ENCODE assay signal across 21 cellular contexts in the genomic region with DNA sequence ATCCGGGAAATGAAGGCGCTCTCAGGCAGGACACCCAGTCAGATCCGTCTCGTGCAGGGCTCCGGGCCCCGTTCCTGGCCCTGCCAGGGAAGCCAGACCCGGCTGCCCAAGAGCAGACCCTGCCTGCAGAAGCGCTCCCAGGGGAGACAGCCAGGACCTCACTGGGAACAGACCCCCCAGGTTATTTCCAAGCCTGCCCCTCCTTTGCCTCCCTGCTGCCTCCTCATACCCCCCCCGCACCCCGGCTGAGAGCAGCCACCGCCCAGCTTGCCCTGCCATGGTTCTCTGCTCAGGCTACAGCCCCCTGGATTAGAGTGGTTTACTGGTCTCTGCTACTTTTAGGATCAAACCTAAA. TPM values are rescaled to one million over a fixed set of nuclear protein-coding genes. Genes with fewer than 3 reads are reported as not detected.
DNase-seq lines count a peak whose midpoint lies in the region; ATAC-seq and TF ChIP-seq lines count a peak whose summit lies in the region.
"Had no signal": no experiment of that assay in that cellular context is flagged by ENCODE, and none has a peak within 500 bp of the region (broad histone marks: within the 10 kb centered on the region; RNA-seq: fewer than 3 reads in every experiment).

No MANE protein-coding gene starts in this region.

- DNase-seq in BE2C: peak; percentile 67
- DNase-seq in adrenal gland: no peak
- no peak for DNase-seq in right lobe of liver
- no peak for DNase-seq in activated CD8-positive, alpha-beta memory T cell treated with anti-CD3 and anti-CD28 coated beads for 24 hours
- DNase-seq in anterior cingulate cortex (lab: John Stamatoyannopoulos, UW): no peak
- no peak for DNase-seq in inferior parietal cortex (ENCODE audit: extremely low spot score)
- DNase-seq: activated gamma-delta T cell treated with Interleukin-2 at 50 U/mL for 16 hours; activated T-cell treated with anti-CD3 and anti-CD28 coated beads, Interleukin-2, amount 50 U/mL, for 1 hour; Caco-2; DMS79 treated with DMSO at 0.1 percent for 48 hours; Karpas-422; naive thymus-derived CD4-positive, alpha-beta T cell; NCI-H510A treated with DMSO at 0.1 percent for 48 hours; NK-92 treated with Interleukin-12 subunit alpha and Interleukin-12 subunit beta, amount 100 ng/mL, for 24 hours; Peyer's patch had no signal

- no peak for TF ChIP-seq CTCF in BE2C (IDR thresholded peaks at IDR 0.05; ENCODE audit: low read depth, low read length)
- TF ChIP-seq CTCF in adrenal gland (IDR thresholded peaks at IDR 0.05): no peak
- no peak for TF ChIP-seq CTCF in right lobe of liver (IDR thresholded peaks at IDR 0.05)

- peak overlapping the region in 3 of 5 donors; percentile 79 to 89 (median 80) for H3K27ac ChIP-seq in adrenal gland
- peak overlapping the region in 2 of 3 donors; percentile 63 to 84 for H3K27ac ChIP-seq in right lobe of liver
- peak overlapping the region; percentile 67 for H3K27ac ChIP-seq in rectal smooth muscle tissue (ENCODE audit: low read depth, low read length)

- H3K27me3 ChIP-seq in BE2C (no peaks in the 10 kb centered on the region), adrenal gland (no peaks in the 10 kb centered on the region), right lobe of liver (no peaks in the 10 kb centered on the region), rectal smooth muscle tissue (ENCODE audit: control insufficient read depth, insufficient read depth, low read length) (no peaks in the 10 kb centered on the region)
- H3K27me3 ChIP-seq: Peyer's patch had no signal

- 72 to 84% (median 81%) methylated on average over 6 to 11 of the region's 11 CpGs for WGBS in adrenal gland, 4 donors
- no CpG with 5 or more reads among the region's 11 CpGs for WGBS in right lobe of liver (ENCODE audit: insufficient coverage, low coverage, low lambda C conversion rate, missing lambda C conversion rate)

- peaks cover 37% of the 10 kb centered on the region for H3K4me1 ChIP-seq in BE2C
- peaks cover 26 to 35% of the 10 kb centered on the region in 2 donors for H3K4me1 ChIP-seq in adrenal gland (replicated peaks in 1 of 2)
- H3K4me1 ChIP-seq in right lobe of liver: peaks cover 0 to 55% (median 24%) of the 10 kb centered on the region in 4 donors
- peaks cover 27% of the 10 kb centered on the region for H3K4me1 ChIP-seq in rectal smooth muscle tissue (ENCODE audit: control insufficient read depth, insufficient read depth, low read length)

- H3K4me3 ChIP-seq in BE2C (ENCODE audit: low read depth, low read length) (no peak overlapping the region), adrenal gland (no peak overlapping the region), right lobe of liver (no peak overlapping the region), rectal smooth muscle tissue (ENCODE audit: low read length) (no peak overlapping the region)
- H3K4me3 ChIP-seq: Peyer's patch had no signal

- H3K9ac ChIP-seq in rectal smooth muscle tissue (ENCODE audit: low read length): no peak overlapping the region

- TF ChIP-seq POLR2A in adrenal gland (IDR thresholded peaks at IDR 0.05) (no peak), right lobe of liver (IDR thresholded peaks at IDR 0.05) (no peak)

- no peaks in the 10 kb centered on the region for H3K9me3 ChIP-seq in BE2C
- H3K9me3 ChIP-seq in adrenal gland (replicated peaks in 1 of 3): no peaks in the 10 kb centered on the region
- H3K9me3 ChIP-seq in right lobe of liver: no peaks in the 10 kb centered on the region
- H3K9me3 ChIP-seq: Caco-2, Peyer's patch had no signal

- H3K36me3 ChIP-seq in BE2C (no peaks in the 10 kb centered on the region), adrenal gland (replicated peaks in 1 of 2) (no peaks in the 10 kb centered on the region), right lobe of liver (no peaks in the 10 kb centered on the region), rectal smooth muscle tissue (ENCODE audit: control insufficient read depth, insufficient read depth, low read length) (no peaks in the 10 kb centered on the region)
- H3K36me3 ChIP-seq: Peyer's patch had no signal

- ATAC-seq in right lobe of liver (no peak), HG03095 (IDR thresholded peaks at IDR 0.05; ENCODE audit: unreplicated experiment) (no peak)
- ATAC-seq: naive thymus-derived CD4-positive, alpha-beta T cell had no signal

- intact Hi-C loops in adrenal gland (cut with DNase I) (no loop called here), right lobe of liver (cut with DNase I) (no loop called here)

RNA-seq across cellular contexts. Expression of gene PPP1R13B, which starts 34.5 kb away (rescaled TPM):
- polyA plus RNA-seq in BE2C (2012; ENCODE audit: insufficient read depth, insufficient read length, low read depth): 70.6 TPM
- total RNA-seq in adrenal gland (10 to 100 TPM in 7 of 8 donors, 1 to 10 TPM in 1; 9.6 to 42.4 (median 22.6) TPM), right lobe of liver (10 to 100 TPM in 5 of 6 experiments, 1 to 10 TPM in 1; 9.2 to 22.4 (median 13.9) TPM)
- 10 to 100 TPM; 14.6 to 24.8 (median 17.0) TPM for polyA plus RNA-seq in adrenal gland

RNA-seq across cellular contexts. Expression of gene TDRD9, which starts 46.4 kb away (rescaled TPM):
- polyA plus RNA-seq in BE2C (2012; ENCODE audit: insufficient read depth, insufficient read length, low read depth): not detected
- total RNA-seq in adrenal gland: 1 to 10 TPM in 7 of 8 donors, under 1 TPM in 1; 0.06 to 7.0 (median 3.0) TPM
- 1 to 10 TPM; 2.2 to 7.8 (median 5.8) TPM for polyA plus RNA-seq in adrenal gland
- under 1 TPM in 5 of 6 experiments, not detected in 1; 0.31 to 0.86 (median 0.43) TPM for total RNA-seq in right lobe of liver
- total RNA-seq: A673, Caco-2, H4, osteocyte, SK-MEL-5 had no signal
